12 cellular contexts compared by ENCODE assay signal in genomic region chr19:14974488-14974887, GRCh38. TPM values are rescaled to one million over a fixed set of nuclear protein-coding genes. Genes with fewer than 3 reads are reported as not detected.
"Had no signal": no experiment of that assay in that cellular context is flagged by ENCODE, and none has a peak within 500 bp of the region (broad histone marks: within the 10 kb centered on the region; RNA-seq: fewer than 3 reads in every experiment).

No MANE protein-coding gene starts in this region.

- H3K9me3 ChIP-seq: HAP-1 had no signal

- H3K27ac ChIP-seq: GM23248 had no signal

- DNase-seq: GM23248, GOT3, H7, H9, HCEC 1CT, HFFc6 had no signal

- FAIRE-seq: H1, H54 had no signal

- H3K4me2 ChIP-seq: GM23338 had no signal

- ATAC-seq: HCT116 had no signal

- H3K9ac ChIP-seq: GM23248 had no signal

- H3K4me3 ChIP-seq: GM23248, GM23338, HAP-1 had no signal

- H2AFZ ChIP-seq: GM23248, GM23338 had no signal

RNA-seq across cellular contexts. Expression of gene SLC1A6, which starts 5.2 kb away (rescaled TPM):
- total RNA-seq: GM23248, HFFc6 had no signal
- polyA plus RNA-seq: GM23248 had no signal

RNA-seq across cellular contexts. Expression of gene OR7C2, which starts 33.2 kb away (rescaled TPM):
- total RNA-seq: GM23248, GM23338, H1, H4, H7, H9, HFFc6 had no signal
- polyA plus RNA-seq: GM23248, GM23338, H1 had no signal
